ENCODE assay signal across 11 cellular contexts in the genomic region with DNA sequence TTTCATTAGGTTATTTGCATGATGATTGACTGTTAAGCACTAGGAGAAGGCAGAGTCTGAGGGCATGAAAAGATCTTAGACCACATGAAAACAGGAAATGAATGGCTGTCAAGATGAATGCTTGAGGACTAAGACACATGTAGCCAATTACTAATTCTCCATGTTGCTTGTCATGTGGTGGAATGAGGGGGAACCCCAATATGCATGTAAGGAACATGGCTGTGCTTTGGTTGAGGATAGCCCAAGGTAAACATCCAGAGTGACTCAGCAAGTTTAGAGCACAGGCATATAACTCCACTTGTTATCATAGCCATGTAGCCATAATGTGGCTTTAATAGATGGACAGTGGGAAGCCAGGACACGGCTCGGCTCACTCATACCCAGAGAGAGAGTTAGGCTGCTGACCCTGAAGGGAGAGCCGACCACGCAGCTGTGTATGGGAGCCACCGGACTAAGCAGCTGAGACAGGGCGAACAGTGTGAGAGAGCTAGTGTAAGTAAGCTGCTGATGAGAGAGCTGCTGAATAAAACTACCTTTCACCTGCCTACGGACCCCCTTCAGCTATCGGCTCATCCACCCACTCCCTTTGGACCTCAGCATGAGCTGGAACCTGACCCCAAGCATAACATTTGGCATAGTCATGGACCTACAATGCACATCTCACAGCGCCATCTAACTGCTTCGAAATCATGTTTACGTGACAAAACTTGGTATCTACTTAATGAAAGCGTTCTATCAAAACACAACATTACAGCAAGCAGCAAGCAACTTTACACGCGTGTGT. TPM values are rescaled to one million over a fixed set of nuclear protein-coding genes. Genes with fewer than 3 reads are reported as not detected.
DNase-seq lines count a peak whose midpoint lies in the region; ATAC-seq, FAIRE-seq and TF ChIP-seq lines count a peak whose summit lies in the region.
"Had no signal": no experiment of that assay in that cellular context is flagged by ENCODE, and none has a peak within 500 bp of the region (broad histone marks: within the 10 kb centered on the region; RNA-seq: fewer than 3 reads in every experiment).

No MANE protein-coding gene starts in this region.

- H3K4me3 Mint-ChIP-seq in activated CD8-positive, alpha-beta T cell treated with anti-CD3 and anti-CD28 coated beads for 36 hours = no peak overlapping the region
- H3K4me3 Mint-ChIP-seq in activated CD8-positive, alpha-beta T cell treated with anti-CD3 and anti-CD28 coated beads, Interleukin-2, amount 10 ng/mL, durations not matched to agents 7 days and 5 days = no peak overlapping the region
- H3K4me3 Mint-ChIP-seq in HFFc6 = no peak overlapping the region
- no peak overlapping the region for H3K4me3 Mint-ChIP-seq in central memory CD8-positive, alpha-beta T cell
- H3K4me3 Mint-ChIP-seq: dendritic cell treated with granulocyte-macrophage colony-stimulating factor and Interleukin-4, amounts not matched to agents 40 ng/mL and 50 ng/mL, for 4 days had no signal

- no peaks in the 10 kb centered on the region for H3K27me3 Mint-ChIP-seq in activated CD8-positive, alpha-beta T cell treated with anti-CD3 and anti-CD28 coated beads for 36 hours
- H3K27me3 Mint-ChIP-seq in activated CD8-positive, alpha-beta T cell treated with anti-CD3 and anti-CD28 coated beads, Interleukin-2, amount 10 ng/mL, durations not matched to agents 7 days and 5 days (ENCODE audit: low read depth) = no peaks in the 10 kb centered on the region
- no peaks in the 10 kb centered on the region for H3K27me3 Mint-ChIP-seq in HFFc6 (ENCODE audit: insufficient read depth)
- no peaks in the 10 kb centered on the region for H3K27me3 Mint-ChIP-seq in central memory CD8-positive, alpha-beta T cell
- H3K27me3 Mint-ChIP-seq: dendritic cell treated with granulocyte-macrophage colony-stimulating factor and Interleukin-4, amounts not matched to agents 40 ng/mL and 50 ng/mL, for 4 days had no signal

- peaks cover 2% of the 10 kb centered on the region for H3K36me3 Mint-ChIP-seq in activated CD8-positive, alpha-beta T cell treated with anti-CD3 and anti-CD28 coated beads for 36 hours (ENCODE audit: low read depth)
- H3K36me3 Mint-ChIP-seq in activated CD8-positive, alpha-beta T cell treated with anti-CD3 and anti-CD28 coated beads, Interleukin-2, amount 10 ng/mL, durations not matched to agents 7 days and 5 days (ENCODE audit: low read depth) = peaks cover 4% of the 10 kb centered on the region
- peaks cover 12% of the 10 kb centered on the region for H3K36me3 Mint-ChIP-seq in HFFc6 (ENCODE audit: low read depth)
- H3K36me3 Mint-ChIP-seq in central memory CD8-positive, alpha-beta T cell (ENCODE audit: insufficient read depth) = no peaks in the 10 kb centered on the region

- peaks cover 15% of the 10 kb centered on the region for H3K4me1 Mint-ChIP-seq in activated CD8-positive, alpha-beta T cell treated with anti-CD3 and anti-CD28 coated beads for 36 hours (ENCODE audit: low read depth)
- H3K4me1 Mint-ChIP-seq in activated CD8-positive, alpha-beta T cell treated with anti-CD3 and anti-CD28 coated beads, Interleukin-2, amount 10 ng/mL, durations not matched to agents 7 days and 5 days (ENCODE audit: low read depth) = peaks cover 14% of the 10 kb centered on the region
- peaks cover 41% of the 10 kb centered on the region for H3K4me1 Mint-ChIP-seq in HFFc6 (ENCODE audit: low read depth)
- peaks cover 8% of the 10 kb centered on the region for H3K4me1 Mint-ChIP-seq in central memory CD8-positive, alpha-beta T cell

- peak; percentile 11 for DNase-seq in activated CD8-positive, alpha-beta T cell treated with anti-CD3 and anti-CD28 coated beads for 36 hours
- no peak for DNase-seq in activated CD8-positive, alpha-beta T cell treated with anti-CD3 and anti-CD28 coated beads, Interleukin-2, amount 10 ng/mL, durations not matched to agents 7 days and 5 days
- DNase-seq in HFFc6 = no peak
- DNase-seq in central memory CD8-positive, alpha-beta T cell (ENCODE audit: low spot score in 2 of 2) = no peak
- DNase-seq in renal cortical epithelial cell (ENCODE audit: low read depth) = peak; percentile 6
- DNase-seq in frontal cortex (ENCODE audit: low spot score in 2 of 2) = no peak
- no peak for DNase-seq in D721Med (ENCODE audit: insufficient read length, low spot score)
- no peak for DNase-seq in pons (ENCODE audit: low spot score)
- DNase-seq: foreskin melanocyte, pancreas had no signal

- CTCF ChIA-PET in activated CD8-positive, alpha-beta T cell treated with anti-CD3 and anti-CD28 coated beads for 36 hours (lab: Charles Lee) = no interaction called here
- CTCF ChIA-PET in activated CD8-positive, alpha-beta T cell treated with anti-CD3 and anti-CD28 coated beads, Interleukin-2, amount 10 ng/mL, durations not matched to agents 7 days and 5 days (lab: Charles Lee) = no interaction called here

- H3K27ac Mint-ChIP-seq in activated CD8-positive, alpha-beta T cell treated with anti-CD3 and anti-CD28 coated beads for 36 hours = no peak overlapping the region
- no peak overlapping the region for H3K27ac Mint-ChIP-seq in activated CD8-positive, alpha-beta T cell treated with anti-CD3 and anti-CD28 coated beads, Interleukin-2, amount 10 ng/mL, durations not matched to agents 7 days and 5 days
- H3K27ac Mint-ChIP-seq in HFFc6 = peak overlapping the region; percentile 66
- H3K27ac Mint-ChIP-seq in central memory CD8-positive, alpha-beta T cell (ENCODE audit: low read depth) = no peak overlapping the region
- H3K27ac Mint-ChIP-seq: dendritic cell treated with granulocyte-macrophage colony-stimulating factor and Interleukin-4, amounts not matched to agents 40 ng/mL and 50 ng/mL, for 4 days had no signal

- intact Hi-C loops in activated CD8-positive, alpha-beta T cell treated with anti-CD3 and anti-CD28 coated beads for 36 hours (cut with micrococcal nuclease) = no loop called here

- no peaks in the 10 kb centered on the region for H3K9me3 Mint-ChIP-seq in activated CD8-positive, alpha-beta T cell treated with anti-CD3 and anti-CD28 coated beads for 36 hours
- no peaks in the 10 kb centered on the region for H3K9me3 Mint-ChIP-seq in activated CD8-positive, alpha-beta T cell treated with anti-CD3 and anti-CD28 coated beads, Interleukin-2, amount 10 ng/mL, durations not matched to agents 7 days and 5 days (ENCODE audit: insufficient read depth)
- no peaks in the 10 kb centered on the region for H3K9me3 Mint-ChIP-seq in HFFc6
- no peaks in the 10 kb centered on the region for H3K9me3 Mint-ChIP-seq in central memory CD8-positive, alpha-beta T cell
- H3K9me3 Mint-ChIP-seq: dendritic cell treated with granulocyte-macrophage colony-stimulating factor and Interleukin-4, amounts not matched to agents 40 ng/mL and 50 ng/mL, for 4 days had no signal

- POLR2A ChIA-PET in activated CD8-positive, alpha-beta T cell treated with anti-CD3 and anti-CD28 coated beads for 36 hours (lab: Charles Lee) = no interaction called here
- POLR2A ChIA-PET in activated CD8-positive, alpha-beta T cell treated with anti-CD3 and anti-CD28 coated beads, Interleukin-2, amount 10 ng/mL, durations not matched to agents 7 days and 5 days (lab: Charles Lee) = no interaction called here

- no peak for TF ChIP-seq CTCF in activated CD8-positive, alpha-beta T cell treated with anti-CD3 and anti-CD28 coated beads for 36 hours (IDR thresholded peaks at IDR 0.05)
- TF ChIP-seq CTCF in HFFc6 (IDR thresholded peaks at IDR 0.05) (no peak), D721Med (IDR thresholded peaks at IDR 0.05; ENCODE audit: insufficient read depth, missing control alignments) (no peak)

- ATAC-seq in activated CD8-positive, alpha-beta T cell treated with anti-CD3 and anti-CD28 coated beads for 36 hours = peak; percentile 84
- ATAC-seq in activated CD8-positive, alpha-beta T cell treated with anti-CD3 and anti-CD28 coated beads, Interleukin-2, amount 10 ng/mL, durations not matched to agents 7 days and 5 days = no peak
- ATAC-seq in central memory CD8-positive, alpha-beta T cell (replicated peaks; ENCODE audit: extremely low read depth, poor library complexity, severe bottlenecking) = peak; percentile 46
- ATAC-seq: pancreas had no signal

- no peak for FAIRE-seq in frontal cortex (lab: Jason Lieb, UNC)
- FAIRE-seq in D721Med (lab: Jason Lieb, UNC) = no peak
- FAIRE-seq: pancreas had no signal

RNA-seq across cellular contexts. Expression of a gene that starts 37.6 kb away (rescaled TPM):
- 1 to 10 TPM; 6.3 to 8.9 TPM for total RNA-seq in activated CD8-positive, alpha-beta T cell treated with anti-CD3 and anti-CD28 coated beads for 36 hours
- total RNA-seq in activated CD8-positive, alpha-beta T cell treated with anti-CD3 and anti-CD28 coated beads, Interleukin-2, amount 10 ng/mL, durations not matched to agents 7 days and 5 days = 10 to 100 TPM in 1 of 2 experiments, 1 to 10 TPM in 1; 9.5 to 12.9 TPM
- 100 to 1,000 TPM in 1 of 6 experiments, 10 to 100 TPM in 5; 78.3 to 103 (median 90.8) TPM for total RNA-seq in HFFc6 (2021; fragmentation: NEBNext Ultra II Directional; extraction: Animal tissue kit (Norgen Biotek cat#: 25700))
- total RNA-seq in renal cortical epithelial cell (51.6 and 78.2 TPM in 2 replicates), frontal cortex (39.1 TPM)

Comparison
In these comparisons a context has a peak if more than half of its experiments do, and no peak if none do; other contexts are left out.
1. DNase-seq: peak in activated CD8-positive, alpha-beta T cell treated with anti-CD3 and anti-CD28 coated beads for 36 hours (single experiment) and renal cortical epithelial cell (single experiment); none in activated CD8-positive, alpha-beta T cell treated with anti-CD3 and anti-CD28 coated beads, Interleukin-2, amount 10 ng/mL, durations not matched to agents 7 days and 5 days (single experiment), HFFc6 (single experiment), central memory CD8-positive, alpha-beta T cell (0 of 2), frontal cortex (0 of 2), D721Med (single experiment) and pons (single experiment).